ENCODE assay signal across 8 cellular contexts in the genomic region with DNA sequence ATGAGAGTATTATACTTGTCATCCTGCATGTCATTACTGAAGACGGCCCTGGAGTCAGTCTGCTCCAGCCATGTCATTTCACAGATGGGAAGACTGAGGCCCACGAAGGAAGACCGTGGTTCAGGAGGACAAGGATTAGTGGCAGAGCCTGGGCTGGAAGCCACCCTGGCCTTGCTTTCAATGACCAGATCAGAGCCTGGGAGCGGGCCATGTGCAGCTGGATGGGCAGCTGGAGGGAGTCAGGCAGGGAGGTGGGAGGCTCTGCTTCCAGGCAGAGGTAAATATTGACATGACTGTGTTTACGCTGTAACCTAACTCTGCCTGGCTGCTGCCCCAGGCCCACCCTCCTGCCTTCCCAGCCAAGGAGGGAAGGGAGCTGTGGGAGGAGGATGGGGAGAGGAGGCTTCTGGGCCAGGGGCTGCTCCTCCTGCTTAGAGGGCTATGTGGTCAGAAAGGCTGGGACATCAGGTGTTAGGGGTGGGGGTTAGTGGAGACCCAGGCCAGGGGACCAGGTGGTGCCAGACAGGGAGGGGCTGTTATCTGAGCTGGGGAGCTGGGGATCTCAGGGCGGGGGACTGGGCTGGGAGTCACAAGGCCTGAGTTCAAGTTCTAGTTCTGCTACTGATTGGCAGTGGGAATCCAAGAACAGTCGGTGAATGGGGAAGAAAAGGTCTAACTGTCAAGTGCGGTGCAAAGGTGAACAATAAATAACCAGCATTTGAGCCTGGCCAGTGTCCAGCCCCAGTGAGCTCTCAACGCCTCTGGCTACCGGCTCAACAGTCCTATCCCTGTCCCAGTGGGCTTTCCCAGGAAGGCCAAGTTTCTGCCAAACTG. TPM values are rescaled to one million over a fixed set of nuclear protein-coding genes. Genes with fewer than 3 reads are reported as not detected.
A peak's percentile ranks its signal among the peaks of the same experiment; 100 is the strongest.
DNase-seq lines count a peak whose midpoint lies in the region; ATAC-seq and TF ChIP-seq lines count a peak whose summit lies in the region.

No MANE protein-coding gene starts in this region.

- in situ Hi-C loops in HAP-1 (cut with MboI; ENCODE audit: low sequenced_read_pairs) = no loop called here

- no peaks in the 10 kb centered on the region for H3K27me3 ChIP-seq in MG63
- no peaks in the 10 kb centered on the region for H3K27me3 ChIP-seq in RWPE2 (ENCODE audit: insufficient read depth, poor library complexity, severe bottlenecking)
- no peaks in the 10 kb centered on the region for H3K27me3 ChIP-seq in stomach smooth muscle (ENCODE audit: control insufficient read depth in 1 of 2, insufficient read depth in 2 of 2, low read length in 2 of 2)
- H3K27me3 ChIP-seq in HAP-1 (ENCODE audit: low read depth) = no peaks in the 10 kb centered on the region

- intact Hi-C loops in left cardiac atrium (cut with DNase I) = no loop called here

- H3K4me1 ChIP-seq in RWPE2 (ENCODE audit: insufficient read depth, poor library complexity, severe bottlenecking) (peaks cover 39% of the 10 kb centered on the region), stomach smooth muscle (ENCODE audit: control insufficient read depth, insufficient read depth, low read length) (peaks cover 97% of the 10 kb centered on the region), HAP-1 (peaks cover 6% of the 10 kb centered on the region)

- H3K27ac ChIP-seq in RWPE2 (ENCODE audit: poor library complexity, severe bottlenecking) (peak overlapping the region; percentile 25), stomach smooth muscle (ENCODE audit: low read length) (peak overlapping the region; percentile 94)

- no peaks in the 10 kb centered on the region for H3K9me3 ChIP-seq in MG63
- H3K9me3 ChIP-seq in RWPE2 (ENCODE audit: severe bottlenecking) = no peaks in the 10 kb centered on the region
- H3K9me3 ChIP-seq in stomach smooth muscle (ENCODE audit: control insufficient read depth in 2 of 2, low read length in 2 of 2) = no peaks in the 10 kb centered on the region
- H3K9me3 ChIP-seq in HAP-1 = no peaks in the 10 kb centered on the region

- no peak for TF ChIP-seq CTCF in RWPE2 (IDR thresholded peaks at IDR 0.05; ENCODE audit: poor library complexity, severe bottlenecking)

- peak; percentile 11; the same call in 2 of the 3 replicates for ATAC-seq in RWPE2 (ENCODE audit: low read depth)
- peak; percentile 9 to 43 for ATAC-seq in left cardiac atrium
- ATAC-seq in GM18502 (IDR thresholded peaks at IDR 0.05; ENCODE audit: poor library complexity, unreplicated experiment) = no peak
- ATAC-seq in GM21717 (IDR thresholded peaks at IDR 0.05; ENCODE audit: unreplicated experiment) = no peak

- H3K36me3 ChIP-seq in MG63 (no peaks in the 10 kb centered on the region), RWPE2 (ENCODE audit: low read depth) (no peaks in the 10 kb centered on the region), stomach smooth muscle (ENCODE audit: control insufficient read depth in 2 of 2, insufficient read depth in 2 of 2, low read length in 2 of 2) (peaks cover 0 to 3% of the 10 kb centered on the region in 2 donors), HAP-1 (replicated peaks) (no peaks in the 10 kb centered on the region)

- DNase-seq in MG63 (peak; percentile 90), RWPE2 (ENCODE audit: low spot score) (no peak), left cardiac atrium (peak; percentile 77), HAP-1 (ENCODE audit: low spot score in 2 of 2) (no peak)
- DNase-seq in stimulated activated CD4-positive, alpha-beta T cell treated with anti-CD3 and anti-CD28 coated beads, Interleukin-12 subunit alpha, Interleukin-12 subunit beta, amount 100 ng/mL, for 4 hours = no peak

- H3K9ac ChIP-seq in stomach smooth muscle (ENCODE audit: low read length in 2 of 2) = no peak overlapping the region

- H3K4me3 ChIP-seq in MG63 (no peak overlapping the region), RWPE2 (ENCODE audit: severe bottlenecking) (no peak overlapping the region), stomach smooth muscle (ENCODE audit: low read length in 2 of 2) (peak overlapping the region in 1 of 2 donors; percentile 44), HAP-1 (no peak overlapping the region)

RNA-seq across cellular contexts. Expression of gene ECE1, which starts 48.5 kb away (rescaled TPM):
- 10.5 and 11.4 TPM in 2 replicates for total RNA-seq in MG63 (2014; rRNA removed; shearing (Covaris generic); ENCODE audit: low replicate concordance)
- 100 to 1,000 TPM in 1 of 2 donors, 10 to 100 TPM in 1; 66.2 to 138 TPM for total RNA-seq in left cardiac atrium

Comparison
In these comparisons a context has a peak if more than half of its experiments do, and no peak if none do; other contexts are left out.
1. DNase-seq: peak in MG63 (single experiment) and left cardiac atrium (single experiment); none in RWPE2 (single experiment), HAP-1 (0 of 2) and stimulated activated CD4-positive, alpha-beta T cell treated with anti-CD3 and anti-CD28 coated beads, Interleukin-12 subunit alpha, Interleukin-12 subunit beta, amount 100 ng/mL, for 4 hours (single experiment).
2. ATAC-seq: peak in RWPE2 (single experiment) and left cardiac atrium (2 of 2); none in GM18502 (single experiment) and GM21717 (single experiment).